ENCODE assay signal across 12 cellular contexts in genomic region chr2:237281900-237282306, GRCh38.
DNase-seq lines count a peak whose midpoint lies in the region; TF ChIP-seq lines count a peak whose summit lies in the region.
"Had no signal": no experiment of that assay in that cellular context is flagged by ENCODE, and none has a peak within 500 bp of the region (broad histone marks: within the 10 kb centered on the region; RNA-seq: fewer than 3 reads in every experiment).

No MANE protein-coding gene starts in this region.

- TF ChIP-seq CTCF in mesothelial cell of epicardium (IDR thresholded peaks at IDR 0.05; ENCODE audit: unreplicated experiment) (no peak), GM20000 (IDR thresholded peaks at IDR 0.05; ENCODE audit: extremely low read depth, missing control alignments) (no peak), progenitor cell of endocrine pancreas (IDR thresholded peaks at IDR 0.05; ENCODE audit: unreplicated experiment) (no peak)

- H3K27ac Mint-ChIP-seq in mesothelial cell of epicardium (peak overlapping the region; percentile 79), progenitor cell of endocrine pancreas (no peak overlapping the region)
- H3K27ac Mint-ChIP-seq: CD4-positive, CD25-positive, alpha-beta regulatory T cell had no signal

- no peak overlapping the region for H3K4me3 Mint-ChIP-seq in mesothelial cell of epicardium
- no peak overlapping the region for H3K4me3 Mint-ChIP-seq in progenitor cell of endocrine pancreas (ENCODE audit: low read depth)
- H3K4me3 Mint-ChIP-seq: CD4-positive, CD25-positive, alpha-beta regulatory T cell had no signal

- no peaks in the 10 kb centered on the region for H3K27me3 Mint-ChIP-seq in mesothelial cell of epicardium (ENCODE audit: low read depth)
- H3K27me3 Mint-ChIP-seq in progenitor cell of endocrine pancreas = peaks cover 19% of the 10 kb centered on the region

- H3K36me3 Mint-ChIP-seq in mesothelial cell of epicardium (peaks cover 3% of the 10 kb centered on the region), progenitor cell of endocrine pancreas (ENCODE audit: insufficient read depth) (no peaks in the 10 kb centered on the region)
- H3K36me3 Mint-ChIP-seq: CD4-positive, CD25-positive, alpha-beta regulatory T cell had no signal

- DNase-seq in AG20443 (ENCODE audit: low spot score) = peak; percentile 65
- DNase-seq in MV-4-11 (lab: John Stamatoyannopoulos, UW) = peak; percentile 97
- DNase-seq in amniotic stem cell (lab: John Stamatoyannopoulos, UW) = peak; percentile 63
- no peak for DNase-seq in mesothelial cell of epicardium (ENCODE audit: low spot score in 2 of 2, unreplicated experiment in 2 of 2)
- no peak for DNase-seq in GM20000 (ENCODE audit: low spot score)
- no peak for DNase-seq in ecto neural progenitor cell (ENCODE audit: low spot score)
- DNase-seq in progenitor cell of endocrine pancreas (ENCODE audit: low spot score, unreplicated experiment) = no peak
- DNase-seq in effector CD8-positive, alpha-beta T cell (lab: John Stamatoyannopoulos, UW) = no peak
- DNase-seq: activated CD8-positive, alpha-beta memory T cell treated with anti-CD3 and anti-CD28 coated beads, Interleukin-2, amount 50 U/mL, for 48 hours; CD4-positive, CD25-positive, alpha-beta regulatory T cell; NCI-H1930; T-helper 1 cell had no signal

- peaks cover 44% of the 10 kb centered on the region for H3K4me1 Mint-ChIP-seq in mesothelial cell of epicardium
- H3K4me1 Mint-ChIP-seq in progenitor cell of endocrine pancreas (ENCODE audit: low read depth) = no peaks in the 10 kb centered on the region
- H3K4me1 Mint-ChIP-seq: CD4-positive, CD25-positive, alpha-beta regulatory T cell had no signal

- H3K9me3 Mint-ChIP-seq in mesothelial cell of epicardium = peaks cover 3% of the 10 kb centered on the region
- H3K9me3 Mint-ChIP-seq in progenitor cell of endocrine pancreas (ENCODE audit: low read depth) = peaks cover 3% of the 10 kb centered on the region

Comparison
In these comparisons a context has a peak if more than half of its experiments do, and no peak if none do; other contexts are left out.
1. DNase-seq: peak in AG20443 (single experiment), MV-4-11 (single experiment) and amniotic stem cell (single experiment); none in mesothelial cell of epicardium (0 of 2), GM20000 (single experiment), ecto neural progenitor cell (single experiment), progenitor cell of endocrine pancreas (single experiment) and effector CD8-positive, alpha-beta T cell (single experiment).